ENCODE assay signal across 12 cellular contexts in the genomic region with DNA sequence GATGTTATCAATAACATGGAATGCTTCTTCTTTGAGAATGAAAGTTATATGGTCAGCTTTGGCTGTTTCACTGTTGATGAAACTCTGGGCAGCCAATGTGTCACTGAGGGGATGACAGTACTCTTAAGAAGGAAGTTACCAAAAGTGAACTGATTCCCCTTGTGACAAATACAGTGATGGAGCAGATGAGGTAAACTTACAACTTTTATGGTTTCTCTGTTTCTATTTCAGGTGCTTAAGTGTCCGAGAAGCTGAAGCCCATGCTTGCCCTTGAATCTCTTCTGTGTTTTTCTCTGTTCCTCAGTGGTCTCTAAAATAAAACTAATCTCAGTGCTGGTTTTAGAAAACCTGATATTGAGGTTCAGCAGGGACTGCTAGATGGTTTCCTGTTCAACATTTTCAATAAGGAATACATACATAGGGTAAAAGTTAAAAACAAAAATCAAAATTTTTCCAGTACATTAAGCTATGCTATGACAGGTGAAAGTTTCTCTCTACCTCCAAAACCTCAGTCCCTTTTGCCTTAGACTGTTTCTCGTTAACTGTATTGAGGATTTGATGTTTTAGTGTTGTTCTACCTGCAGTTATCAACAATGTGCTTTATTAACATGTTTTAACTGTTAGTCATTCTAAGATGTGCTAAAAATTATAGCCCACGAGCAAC.
DNase-seq lines count a peak whose midpoint lies in the region; ATAC-seq and FAIRE-seq lines count a peak whose summit lies in the region.
"Had no signal": no experiment of that assay in that cellular context is flagged by ENCODE, and none has a peak within 500 bp of the region (broad histone marks: within the 10 kb centered on the region; RNA-seq: fewer than 3 reads in every experiment).

No MANE protein-coding gene starts in this region.

- intact Hi-C loops in left ventricle myocardium superior (cut with micrococcal nuclease), result no loop called here

- no peak for FAIRE-seq in RCC 7860 (lab: Jason Lieb, UNC)

- ATAC-seq in GM18520 (IDR thresholded peaks at IDR 0.05; ENCODE audit: unreplicated experiment) (peak; percentile 96), GM21367 (IDR thresholded peaks at IDR 0.05; ENCODE audit: unreplicated experiment) (peak; percentile 98), HG02970 (IDR thresholded peaks at IDR 0.05; ENCODE audit: low FRiP score, unreplicated experiment) (peak; percentile 98), HG03571 (IDR thresholded peaks at IDR 0.05; ENCODE audit: unreplicated experiment) (peak; percentile 99), left ventricle myocardium superior (no peak)
- ATAC-seq: heart left ventricle, lower lobe of right lung had no signal

- no peak for DNase-seq in left ventricle myocardium superior
- DNase-seq in NCI-H187 treated with DMSO at 0.1 percent for 48 hours (lab: John Stamatoyannopoulos, UW), result no peak
- no peak for DNase-seq in effector CD4-positive, alpha-beta T cell
- DNase-seq in RCC 7860 (ENCODE audit: low spot score), result no peak
- DNase-seq: activated CD8-positive, alpha-beta memory T cell treated with anti-CD3 and anti-CD28 coated beads, Interleukin-2, amount 50 U/mL, for 4 hours; heart left ventricle; lower lobe of right lung; stimulated activated CD4-positive, alpha-beta T cell treated with anti-CD3 and anti-CD28 coated beads, Interleukin-1b, Interleukin-23, amount 100 ng/mL, for 48 hours had no signal
